In genomic region chr20:6702144-6702543, GRCh38 we compare ENCODE assay signal across 15 cellular contexts.
"Had no signal": no experiment of that assay in that cellular context is flagged by ENCODE, and none has a peak within 500 bp of the region (broad histone marks: within the 10 kb centered on the region; RNA-seq: fewer than 3 reads in every experiment).

No MANE protein-coding gene starts in this region.

- H2AFZ ChIP-seq: neural progenitor cell had no signal

- H3K27me3 ChIP-seq: brain microvascular endothelial cell, esophagus muscularis mucosa, left lung, neural progenitor cell, pancreas, tibial nerve had no signal

- H3K9ac ChIP-seq: neural progenitor cell had no signal

- FAIRE-seq: pancreas had no signal

- H3K4me3 Mint-ChIP-seq: dendritic cell treated with granulocyte-macrophage colony-stimulating factor and Interleukin-4, amounts not matched to agents 40 ng/mL and 50 ng/mL, for 4 days; neural progenitor cell had no signal

- ATAC-seq: activated CD4-positive, CD25-positive, alpha-beta regulatory T cell treated with anti-CD3 and anti-CD28 coated beads, Interleukin-2, amount 50 U/mL, for 24 hours; left lung had no signal

- DNase-seq: activated CD4-positive, alpha-beta T cell treated with anti-CD3 and anti-CD28 coated beads, Interleukin-2, amount 50 U/mL, for 4 hours; activated naive CD4-positive, alpha-beta T cell treated with anti-CD3 and anti-CD28 coated beads, Interleukin-2, amount 50 U/mL, for 16 hours; activated T-cell treated with anti-CD3 and anti-CD28 coated beads, Interleukin-2, amount 50 U/mL, for 1 hour; amniotic stem cell; brain microvascular endothelial cell; cerebellar nuclear complex; foreskin fibroblast; left lung; pancreas had no signal

- H3K4me2 ChIP-seq: neural progenitor cell had no signal

- H3K4me3 ChIP-seq: esophagus muscularis mucosa, left lung, neural progenitor cell, pancreas, skin epidermis, tibial nerve had no signal

- H3K36me3 ChIP-seq: brain microvascular endothelial cell, esophagus muscularis mucosa, left lung, neural progenitor cell, pancreas, tibial nerve had no signal

- H3K9me3 ChIP-seq: esophagus muscularis mucosa, left lung, pancreas, tibial nerve had no signal

- H3K36me3 Mint-ChIP-seq: neural progenitor cell had no signal

- H3K9me3 Mint-ChIP-seq: dendritic cell treated with granulocyte-macrophage colony-stimulating factor and Interleukin-4, amounts not matched to agents 40 ng/mL and 50 ng/mL, for 4 days; neural progenitor cell had no signal

- H3K27ac ChIP-seq: brain microvascular endothelial cell, esophagus muscularis mucosa, neural progenitor cell, skin epidermis had no signal

- H3K27ac Mint-ChIP-seq: neural progenitor cell had no signal
